1 cellular context compared by ENCODE assay signal in genomic region chrX:38375888-38376287, GRCh38.
TF ChIP-seq lines count a peak whose summit lies in the region.

No MANE protein-coding gene starts in this region.

TF ChIP-seq in H1, 55 proteins besides CTCF, POLR2A, EP300 and RAD21:
- TF ChIP-seq PHF8 (conservative IDR thresholded peaks at IDR 0.05; ENCODE audit: low read depth, low read length) (no peak), USF2 (IDR thresholded peaks at IDR 0.05; ENCODE audit: low read length) (no peak), RXRA (IDR thresholded peaks at IDR 0.05; ENCODE audit: insufficient read depth, low read depth, low read length) (no peak), CBX5 (IDR thresholded peaks at IDR 0.05; ENCODE audit: low read depth, low read length) (no peak), TEAD4 (IDR thresholded peaks at IDR 0.05; ENCODE audit: low read depth, low read length) (no peak), HDAC6 (IDR thresholded peaks at IDR 0.05; ENCODE audit: low read depth, low read length) (no peak), BRCA1 (IDR thresholded peaks at IDR 0.05; ENCODE audit: low read depth, low read length) (no peak), YY1 (IDR thresholded peaks at IDR 0.05; ENCODE audit: low read depth, low read length) (no peak), ATF2 (IDR thresholded peaks at IDR 0.05; ENCODE audit: low read length) (no peak)
